In the genomic region with DNA sequence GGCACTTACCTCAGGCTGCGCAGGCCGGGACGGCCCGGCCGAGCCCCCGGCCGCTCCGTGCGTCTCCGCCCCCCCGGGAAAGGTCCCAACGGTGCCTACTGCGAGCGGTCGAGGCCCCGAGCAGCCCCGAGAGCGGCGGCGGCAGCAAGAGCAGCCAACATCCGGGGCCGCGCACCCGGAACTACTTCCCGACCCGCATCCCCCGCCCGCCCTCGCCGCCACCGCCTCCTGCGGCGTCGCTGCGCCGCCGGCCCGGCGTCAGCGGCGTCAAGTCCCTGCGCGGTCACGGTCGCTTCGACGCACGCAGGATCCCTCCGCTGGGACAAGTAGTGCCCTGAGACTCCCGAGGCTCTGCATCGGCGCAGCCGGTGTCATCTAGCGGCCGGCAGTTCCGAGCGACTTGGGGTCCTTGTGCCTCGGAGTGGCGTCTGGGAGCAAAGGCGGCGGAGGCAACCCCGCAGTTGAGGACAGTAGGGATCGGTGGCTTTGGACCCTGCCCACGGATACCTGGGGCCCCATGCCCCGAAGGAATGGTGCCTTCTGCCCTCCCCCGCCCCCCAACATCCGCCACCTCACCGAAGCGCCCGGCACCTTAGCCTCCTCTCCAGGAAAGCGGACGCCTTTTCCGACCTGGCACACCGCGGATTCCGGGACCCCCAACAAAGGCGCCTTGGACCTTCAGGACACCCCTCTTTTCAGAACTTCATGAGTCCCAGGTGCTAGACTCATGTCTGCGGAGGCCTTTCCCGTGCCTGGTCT, we compare ENCODE assay signal across 1 cellular context.
TF ChIP-seq lines count a peak whose summit lies in the region.

A gene (minus strand): TSS at position 186 of the 759 bp plus-strand sequence. CDS start 24,142 bp downstream, outside the sequence.

TF ChIP-seq in HepG2, 621 proteins besides CTCF, POLR2A, EP300 and RAD21 (continued from another document and continues in another):
- TF ChIP-seq ZNF282 (IDR thresholded peaks at IDR 0.05; ENCODE audit: partially characterized antibody) (no peak), CCDC6 (CRISPR knock-in tag; IDR thresholded peaks at IDR 0.05) (no peak; the same call in none of the 2 replicates), PTBP1 (IDR thresholded peaks at IDR 0.05; ENCODE audit: low read depth, low read length, poor library complexity, severe bottlenecking) (no peak), JARID2 (CRISPR knock-in tag; IDR thresholded peaks at IDR 0.05; ENCODE audit: insufficient replicate concordance) (no peak), SSRP1 (CRISPR knock-in tag; IDR thresholded peaks at IDR 0.05) (no peak), NFRKB (IDR thresholded peaks at IDR 0.05) (no peak), ZNF782 (CRISPR knock-in tag; IDR thresholded peaks at IDR 0.05; ENCODE audit: borderline replicate concordance) (peak; percentile 62; the same call in 1 of the 2 replicates), ZEB1 (IDR thresholded peaks at IDR 0.05; ENCODE audit: insufficient replicate concordance, low read depth) (peak; percentile 32), MXI1 (IDR thresholded peaks at IDR 0.05; ENCODE audit: borderline replicate concordance, low read depth, low read length) (peak; percentile 79; the same call in 2 of the 3 replicates), AKAP8 (CRISPR knock-in tag; IDR thresholded peaks at IDR 0.05) (peak; percentile 45; the same call in 1 of the 2 replicates), KLF11 (CRISPR knock-in tag; IDR thresholded peaks at IDR 0.05) (0 out of 2 replicates have a peak, but pooled peaks have one; percentile 25), SRF (IDR thresholded peaks at IDR 0.05; ENCODE audit: low read depth, low read length) (no peak), ZNF772 (CRISPR knock-in tag; IDR thresholded peaks at IDR 0.05) (peak; percentile 92; the same call in 1 of the 2 replicates), ZNF30 (CRISPR knock-in tag; IDR thresholded peaks at IDR 0.05) (no peak), KLF9 (CRISPR knock-in tag; IDR thresholded peaks at IDR 0.05; ENCODE audit: low read depth) (no peak), CBFB (CRISPR knock-in tag; IDR thresholded peaks at IDR 0.05) (peak; percentile 97), U2AF1 (optimal IDR thresholded peaks at IDR 0.05; ENCODE audit: low read depth, low read length) (peak; percentile 80), ZSCAN12 (CRISPR knock-in tag; IDR thresholded peaks at IDR 0.05) (peak; percentile 94), ZNF138 (CRISPR knock-in tag; IDR thresholded peaks at IDR 0.05; ENCODE audit: low read depth) (0 out of 2 replicates have a peak, but pooled peaks have one; percentile 87), FOXA1 (IDR thresholded peaks at IDR 0.05) (no peak), FOXA1 (CRISPR knock-in tag; IDR thresholded peaks at IDR 0.05) (peak; percentile 63; the same call in 1 of the 2 replicates), ZMYM3 (CRISPR knock-in tag; IDR thresholded peaks at IDR 0.05) (peak; percentile 42; the same call in 1 of the 2 replicates), SRY (CRISPR knock-in tag; IDR thresholded peaks at IDR 0.05) (peak; percentile 65), ZNF839 (CRISPR knock-in tag; IDR thresholded peaks at IDR 0.05; ENCODE audit: borderline replicate concordance) (no peak; the same call in 1 of the 2 replicates), ZNF761 (CRISPR knock-in tag; conservative IDR thresholded peaks at IDR 0.05) (peak; percentile 64; the same call in 1 of the 2 replicates)
- TF ChIP-seq, protein P1, sequence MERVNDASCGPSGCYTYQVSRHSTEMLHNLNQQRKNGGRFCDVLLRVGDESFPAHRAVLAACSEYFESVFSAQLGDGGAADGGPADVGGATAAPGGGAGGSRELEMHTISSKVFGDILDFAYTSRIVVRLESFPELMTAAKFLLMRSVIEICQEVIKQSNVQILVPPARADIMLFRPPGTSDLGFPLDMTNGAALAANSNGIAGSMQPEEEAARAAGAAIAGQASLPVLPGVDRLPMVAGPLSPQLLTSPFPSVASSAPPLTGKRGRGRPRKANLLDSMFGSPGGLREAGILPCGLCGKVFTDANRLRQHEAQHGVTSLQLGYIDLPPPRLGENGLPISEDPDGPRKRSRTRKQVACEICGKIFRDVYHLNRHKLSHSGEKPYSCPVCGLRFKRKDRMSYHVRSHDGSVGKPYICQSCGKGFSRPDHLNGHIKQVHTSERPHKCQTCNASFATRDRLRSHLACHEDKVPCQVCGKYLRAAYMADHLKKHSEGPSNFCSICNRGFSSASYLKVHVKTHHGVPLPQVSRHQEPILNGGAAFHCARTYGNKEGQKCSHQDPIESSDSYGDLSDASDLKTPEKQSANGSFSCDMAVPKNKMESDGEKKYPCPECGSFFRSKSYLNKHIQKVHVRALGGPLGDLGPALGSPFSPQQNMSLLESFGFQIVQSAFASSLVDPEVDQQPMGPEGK (CRISPR knock-in tag; IDR thresholded peaks at IDR 0.05), result peak; percentile 81
- TF ChIP-seq, protein P2, sequence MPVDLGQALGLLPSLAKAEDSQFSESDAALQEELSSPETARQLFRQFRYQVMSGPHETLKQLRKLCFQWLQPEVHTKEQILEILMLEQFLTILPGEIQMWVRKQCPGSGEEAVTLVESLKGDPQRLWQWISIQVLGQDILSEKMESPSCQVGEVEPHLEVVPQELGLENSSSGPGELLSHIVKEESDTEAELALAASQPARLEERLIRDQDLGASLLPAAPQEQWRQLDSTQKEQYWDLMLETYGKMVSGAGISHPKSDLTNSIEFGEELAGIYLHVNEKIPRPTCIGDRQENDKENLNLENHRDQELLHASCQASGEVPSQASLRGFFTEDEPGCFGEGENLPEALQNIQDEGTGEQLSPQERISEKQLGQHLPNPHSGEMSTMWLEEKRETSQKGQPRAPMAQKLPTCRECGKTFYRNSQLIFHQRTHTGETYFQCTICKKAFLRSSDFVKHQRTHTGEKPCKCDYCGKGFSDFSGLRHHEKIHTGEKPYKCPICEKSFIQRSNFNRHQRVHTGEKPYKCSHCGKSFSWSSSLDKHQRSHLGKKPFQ (CRISPR knock-in tag; IDR thresholded peaks at IDR 0.05; ENCODE audit: insufficient replicate concordance), result peak; percentile 23
- TF ChIP-seq, protein P3, sequence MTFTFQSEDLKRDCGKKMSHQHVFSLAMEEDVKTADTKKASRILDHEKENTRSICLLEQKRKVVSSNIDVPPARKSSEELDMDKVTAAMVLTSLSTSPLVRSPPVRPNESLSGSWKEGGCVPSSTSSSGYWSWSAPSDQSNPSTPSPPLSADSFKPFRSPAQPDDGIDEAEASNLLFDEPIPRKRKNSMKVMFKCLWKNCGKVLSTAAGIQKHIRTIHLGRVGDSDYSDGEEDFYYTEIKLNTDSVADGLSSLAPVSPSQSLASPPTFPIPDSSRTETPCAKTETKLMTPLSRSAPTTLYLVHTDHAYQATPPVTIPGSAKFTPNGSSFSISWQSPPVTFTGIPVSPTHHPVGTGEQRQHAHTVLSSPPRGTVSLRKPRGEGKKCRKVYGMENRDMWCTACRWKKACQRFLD (CRISPR knock-in tag; IDR thresholded peaks at IDR 0.05; ENCODE audit: borderline replicate concordance), result no peak
- TF ChIP-seq, protein P4, sequence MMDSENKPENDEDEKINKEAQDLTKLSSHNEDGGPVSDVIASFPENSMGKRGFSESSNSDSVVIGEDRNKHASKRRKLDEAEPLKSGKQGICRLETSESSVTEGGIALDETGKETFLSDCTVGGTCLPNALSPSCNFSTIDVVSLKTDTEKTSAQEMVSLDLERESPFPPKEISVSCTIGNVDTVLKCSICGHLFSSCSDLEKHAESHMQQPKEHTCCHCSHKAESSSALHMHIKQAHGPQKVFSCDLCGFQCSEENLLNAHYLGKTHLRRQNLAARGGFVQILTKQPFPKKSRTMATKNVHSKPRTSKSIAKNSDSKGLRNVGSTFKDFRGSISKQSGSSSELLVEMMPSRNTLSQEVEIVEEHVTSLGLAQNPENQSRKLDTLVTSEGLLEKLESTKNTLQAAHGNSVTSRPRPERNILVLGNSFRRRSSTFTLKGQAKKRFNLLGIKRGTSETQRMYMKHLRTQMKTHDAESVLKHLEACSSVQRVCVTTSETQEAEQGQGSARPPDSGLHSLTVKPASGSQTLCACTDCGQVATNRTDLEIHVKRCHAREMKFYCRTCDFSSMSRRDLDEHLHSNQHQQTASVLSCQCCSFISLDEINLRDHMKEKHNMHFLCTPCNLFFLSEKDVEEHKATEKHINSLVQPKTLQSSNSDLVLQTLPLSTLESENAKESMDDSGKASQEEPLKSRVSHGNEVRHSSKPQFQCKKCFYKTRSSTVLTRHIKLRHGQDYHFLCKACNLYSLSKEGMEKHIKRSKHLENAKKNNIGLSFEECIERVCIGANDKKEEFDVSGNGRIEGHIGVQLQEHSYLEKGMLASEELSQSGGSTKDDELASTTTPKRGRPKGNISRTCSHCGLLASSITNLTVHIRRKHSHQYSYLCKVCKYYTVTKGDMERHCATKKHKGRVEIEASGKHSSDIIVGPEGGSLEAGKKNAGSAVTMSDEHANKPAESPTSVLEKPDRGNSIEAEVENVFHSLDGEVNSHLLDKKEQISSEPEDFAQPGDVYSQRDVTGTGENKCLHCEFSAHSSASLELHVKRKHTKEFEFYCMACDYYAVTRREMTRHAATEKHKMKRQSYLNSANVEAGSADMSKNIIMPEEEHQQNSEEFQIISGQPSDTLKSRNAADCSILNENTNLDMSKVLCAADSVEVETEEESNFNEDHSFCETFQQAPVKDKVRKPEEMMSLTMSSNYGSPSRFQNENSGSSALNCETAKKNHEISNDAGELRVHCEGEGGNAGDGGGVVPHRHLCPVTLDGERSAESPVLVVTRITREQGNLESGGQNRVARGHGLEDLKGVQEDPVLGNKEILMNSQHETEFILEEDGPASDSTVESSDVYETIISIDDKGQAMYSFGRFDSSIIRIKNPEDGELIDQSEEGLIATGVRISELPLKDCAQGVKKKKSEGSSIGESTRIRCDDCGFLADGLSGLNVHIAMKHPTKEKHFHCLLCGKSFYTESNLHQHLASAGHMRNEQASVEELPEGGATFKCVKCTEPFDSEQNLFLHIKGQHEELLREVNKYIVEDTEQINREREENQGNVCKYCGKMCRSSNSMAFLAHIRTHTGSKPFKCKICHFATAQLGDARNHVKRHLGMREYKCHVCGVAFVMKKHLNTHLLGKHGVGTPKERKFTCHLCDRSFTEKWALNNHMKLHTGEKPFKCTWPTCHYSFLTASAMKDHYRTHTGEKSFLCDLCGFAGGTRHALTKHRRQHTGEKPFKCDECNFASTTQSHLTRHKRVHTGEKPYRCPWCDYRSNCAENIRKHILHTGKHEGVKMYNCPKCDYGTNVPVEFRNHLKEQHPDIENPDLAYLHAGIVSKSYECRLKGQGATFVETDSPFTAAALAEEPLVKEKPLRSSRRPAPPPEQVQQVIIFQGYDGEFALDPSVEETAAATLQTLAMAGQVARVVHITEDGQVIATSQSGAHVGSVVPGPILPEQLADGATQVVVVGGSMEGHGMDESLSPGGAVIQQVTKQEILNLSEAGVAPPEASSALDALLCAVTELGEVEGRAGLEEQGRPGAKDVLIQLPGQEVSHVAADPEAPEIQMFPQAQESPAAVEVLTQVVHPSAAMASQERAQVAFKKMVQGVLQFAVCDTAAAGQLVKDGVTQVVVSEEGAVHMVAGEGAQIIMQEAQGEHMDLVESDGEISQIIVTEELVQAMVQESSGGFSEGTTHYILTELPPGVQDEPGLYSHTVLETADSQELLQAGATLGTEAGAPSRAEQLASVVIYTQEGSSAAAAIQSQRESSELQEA (CRISPR knock-in tag; IDR thresholded peaks at IDR 0.05; ENCODE audit: not compliant biosample characterization), result peak; percentile 87
- TF ChIP-seq, protein P5, sequence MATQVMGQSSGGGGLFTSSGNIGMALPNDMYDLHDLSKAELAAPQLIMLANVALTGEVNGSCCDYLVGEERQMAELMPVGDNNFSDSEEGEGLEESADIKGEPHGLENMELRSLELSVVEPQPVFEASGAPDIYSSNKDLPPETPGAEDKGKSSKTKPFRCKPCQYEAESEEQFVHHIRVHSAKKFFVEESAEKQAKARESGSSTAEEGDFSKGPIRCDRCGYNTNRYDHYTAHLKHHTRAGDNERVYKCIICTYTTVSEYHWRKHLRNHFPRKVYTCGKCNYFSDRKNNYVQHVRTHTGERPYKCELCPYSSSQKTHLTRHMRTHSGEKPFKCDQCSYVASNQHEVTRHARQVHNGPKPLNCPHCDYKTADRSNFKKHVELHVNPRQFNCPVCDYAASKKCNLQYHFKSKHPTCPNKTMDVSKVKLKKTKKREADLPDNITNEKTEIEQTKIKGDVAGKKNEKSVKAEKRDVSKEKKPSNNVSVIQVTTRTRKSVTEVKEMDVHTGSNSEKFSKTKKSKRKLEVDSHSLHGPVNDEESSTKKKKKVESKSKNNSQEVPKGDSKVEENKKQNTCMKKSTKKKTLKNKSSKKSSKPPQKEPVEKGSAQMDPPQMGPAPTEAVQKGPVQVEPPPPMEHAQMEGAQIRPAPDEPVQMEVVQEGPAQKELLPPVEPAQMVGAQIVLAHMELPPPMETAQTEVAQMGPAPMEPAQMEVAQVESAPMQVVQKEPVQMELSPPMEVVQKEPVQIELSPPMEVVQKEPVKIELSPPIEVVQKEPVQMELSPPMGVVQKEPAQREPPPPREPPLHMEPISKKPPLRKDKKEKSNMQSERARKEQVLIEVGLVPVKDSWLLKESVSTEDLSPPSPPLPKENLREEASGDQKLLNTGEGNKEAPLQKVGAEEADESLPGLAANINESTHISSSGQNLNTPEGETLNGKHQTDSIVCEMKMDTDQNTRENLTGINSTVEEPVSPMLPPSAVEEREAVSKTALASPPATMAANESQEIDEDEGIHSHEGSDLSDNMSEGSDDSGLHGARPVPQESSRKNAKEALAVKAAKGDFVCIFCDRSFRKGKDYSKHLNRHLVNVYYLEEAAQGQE (IDR thresholded peaks at IDR 0.05; ENCODE audit: borderline replicate concordance in 1 of 2, low read depth in 1 of 2, low read length in 2 of 2), result peak in 1 of 2 experiments; percentile 54; a peak in 2 of 4 replicates
- TF ChIP-seq, protein P6, sequence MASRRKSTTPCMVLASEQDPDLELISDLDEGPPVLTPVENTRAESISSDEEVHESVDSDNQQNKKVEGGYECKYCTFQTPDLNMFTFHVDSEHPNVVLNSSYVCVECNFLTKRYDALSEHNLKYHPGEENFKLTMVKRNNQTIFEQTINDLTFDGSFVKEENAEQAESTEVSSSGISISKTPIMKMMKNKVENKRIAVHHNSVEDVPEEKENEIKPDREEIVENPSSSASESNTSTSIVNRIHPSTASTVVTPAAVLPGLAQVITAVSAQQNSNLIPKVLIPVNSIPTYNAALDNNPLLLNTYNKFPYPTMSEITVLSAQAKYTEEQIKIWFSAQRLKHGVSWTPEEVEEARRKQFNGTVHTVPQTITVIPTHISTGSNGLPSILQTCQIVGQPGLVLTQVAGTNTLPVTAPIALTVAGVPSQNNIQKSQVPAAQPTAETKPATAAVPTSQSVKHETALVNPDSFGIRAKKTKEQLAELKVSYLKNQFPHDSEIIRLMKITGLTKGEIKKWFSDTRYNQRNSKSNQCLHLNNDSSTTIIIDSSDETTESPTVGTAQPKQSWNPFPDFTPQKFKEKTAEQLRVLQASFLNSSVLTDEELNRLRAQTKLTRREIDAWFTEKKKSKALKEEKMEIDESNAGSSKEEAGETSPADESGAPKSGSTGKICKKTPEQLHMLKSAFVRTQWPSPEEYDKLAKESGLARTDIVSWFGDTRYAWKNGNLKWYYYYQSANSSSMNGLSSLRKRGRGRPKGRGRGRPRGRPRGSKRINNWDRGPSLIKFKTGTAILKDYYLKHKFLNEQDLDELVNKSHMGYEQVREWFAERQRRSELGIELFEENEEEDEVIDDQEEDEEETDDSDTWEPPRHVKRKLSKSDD (CRISPR knock-in tag; IDR thresholded peaks at IDR 0.05; ENCODE audit: low read depth), result peak; percentile 93; the same call in 1 of the 2 replicates
